Comparison of ENCODE assay signal across 8 cellular contexts in genomic region chr13:63636231-63636993, GRCh38.
A peak's percentile ranks its signal among the peaks of the same experiment; 100 is the strongest.
DNase-seq lines count a peak whose midpoint lies in the region; ATAC-seq and TF ChIP-seq lines count a peak whose summit lies in the region.

No MANE protein-coding gene starts in this region.

- TF ChIP-seq POLR2A in body of pancreas (IDR thresholded peaks at IDR 0.05) = no peak

- DNase-seq in DMS53 treated with DMSO at 0.1 percent for 48 hours (lab: John Stamatoyannopoulos, UW; ENCODE audit: unreplicated experiment) (peak; percentile 41), NCI-H1417 treated with DMSO at 0.1 percent for 48 hours (lab: John Stamatoyannopoulos, UW) (peak; percentile 39), body of pancreas (peak in 2 of 4 donors; percentile 3 to 5), psoas muscle (no peak), posterior cingulate gyrus (no peak), COLO668 (lab: John Stamatoyannopoulos, UW; ENCODE audit: unreplicated experiment) (no peak), nucleus accumbens (lab: John Stamatoyannopoulos, UW) (no peak)

- TF ChIP-seq CTCF in body of pancreas (IDR thresholded peaks at IDR 0.05) = peak in 4 of 7 experiments; percentile 11 to 34 (median 18)
- TF ChIP-seq CTCF in psoas muscle (IDR thresholded peaks at IDR 0.05) = no peak

- WGBS in body of pancreas, 2 donors = 10 to 22% methylated on average over 6 of the region's 6 CpGs
- WGBS in psoas muscle, 3 donors = 50 to 54% (median 53%) methylated on average over 6 of the region's 6 CpGs

- H3K4me3 ChIP-seq in body of pancreas (no peak overlapping the region), psoas muscle (peak overlapping the region; percentile 1)

- H3K9me3 ChIP-seq in body of pancreas (no peaks in the 10 kb centered on the region), psoas muscle (no peaks in the 10 kb centered on the region)

- H3K27me3 ChIP-seq in body of pancreas (no peaks in the 10 kb centered on the region), psoas muscle (ENCODE audit: insufficient read depth in 3 of 3, low read length in 2 of 3) (no peaks in the 10 kb centered on the region)

- H3K4me1 ChIP-seq in body of pancreas (no peaks in the 10 kb centered on the region), psoas muscle (no peaks in the 10 kb centered on the region)

- H3K27ac ChIP-seq in body of pancreas (no peak overlapping the region), psoas muscle (no peak overlapping the region)

- H3K36me3 ChIP-seq in body of pancreas (replicated peaks in 1 of 2; ENCODE audit: insufficient read depth in 1 of 2, low read depth in 2 of 2) (no peaks in the 10 kb centered on the region), psoas muscle (ENCODE audit: insufficient read depth in 1 of 2, low read depth in 1 of 2) (no peaks in the 10 kb centered on the region)

- intact Hi-C loops in body of pancreas (cut with DNase I) = no loop called here
- intact Hi-C loops in psoas muscle (cut with DNase I) = no loop called here
- intact Hi-C loops in posterior cingulate gyrus (cut with DNase I) = no loop called here

- ATAC-seq in GM21737 (IDR thresholded peaks at IDR 0.05; ENCODE audit: unreplicated experiment) (peak; percentile 62), body of pancreas (peak; percentile 58), psoas muscle (no peak)

Comparison
In these comparisons a context has a peak if more than half of its experiments do, and no peak if none do; other contexts are left out.
1. DNase-seq: peak in DMS53 treated with DMSO at 0.1 percent for 48 hours (single experiment) and NCI-H1417 treated with DMSO at 0.1 percent for 48 hours (single experiment); none in psoas muscle (0 of 2), posterior cingulate gyrus (0 of 10), COLO668 (single experiment) and nucleus accumbens (0 of 56).
2. ATAC-seq: peak in GM21737 (single experiment) and body of pancreas (single experiment); none in psoas muscle (0 of 4).